ENCODE assay signal across 1 cellular context in genomic region chr3:155334897-155335883, GRCh38.
TF ChIP-seq lines count a peak whose summit lies in the region.

No MANE protein-coding gene starts in this region.

TF ChIP-seq in K562, 482 proteins besides CTCF, POLR2A, EP300 and RAD21 (continued from another document):
- peak; percentile 18 for TF ChIP-seq POLR2B (IDR thresholded peaks at IDR 0.05; ENCODE audit: low read depth, partially characterized antibody)
